In the genomic region with DNA sequence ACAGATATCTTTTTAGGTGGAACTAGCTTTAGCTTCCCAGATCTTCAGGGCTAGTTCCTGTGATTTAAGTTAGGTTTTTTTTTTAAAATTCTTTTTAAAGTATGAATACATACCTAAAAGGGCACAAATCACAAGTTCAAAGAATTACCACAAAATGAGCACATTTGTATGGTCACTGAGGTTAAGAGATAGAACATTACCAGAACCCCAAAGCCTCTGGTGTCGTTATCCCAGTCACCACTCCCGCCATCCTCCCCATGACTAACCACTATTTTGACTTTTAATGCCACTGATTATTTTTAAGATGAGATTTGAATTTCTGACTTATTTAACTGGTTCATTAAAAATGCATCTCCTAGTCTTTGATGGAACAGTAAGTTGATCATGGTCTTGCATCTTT, we compare ENCODE assay signal across 17 cellular contexts. TPM values are rescaled to one million over a fixed set of nuclear protein-coding genes. Genes with fewer than 3 reads are reported as not detected.
DNase-seq lines count a peak whose midpoint lies in the region; ATAC-seq and TF ChIP-seq lines count a peak whose summit lies in the region.
"Had no signal": no experiment of that assay in that cellular context is flagged by ENCODE, and none has a peak within 500 bp of the region (broad histone marks: within the 10 kb centered on the region; RNA-seq: fewer than 3 reads in every experiment).

No MANE protein-coding gene starts in this region.

- no peak overlapping the region for H3K27ac ChIP-seq in CD4-positive, alpha-beta T cell (ENCODE audit: low read depth, low read length)
- no peak overlapping the region for H3K27ac ChIP-seq in GM23248
- H3K27ac ChIP-seq: adrenal gland had no signal

- peaks cover 99% of the 10 kb centered on the region for H3K79me2 ChIP-seq in GM23248 (ENCODE audit: insufficient read depth)

- peak overlapping the region; percentile 99 for H3K27ac Mint-ChIP-seq in CD4-positive, alpha-beta T cell
- H3K27ac Mint-ChIP-seq in activated naive CD8-positive, alpha-beta T cell = peak overlapping the region; percentile 84
- H3K27ac Mint-ChIP-seq in nephron = no peak overlapping the region

- H3K9me2 ChIP-seq in GM23248 (ENCODE audit: insufficient read depth) = no peaks in the 10 kb centered on the region

- no peaks in the 10 kb centered on the region for H3K9me3 Mint-ChIP-seq in CD4-positive, alpha-beta T cell
- no peaks in the 10 kb centered on the region for H3K9me3 Mint-ChIP-seq in activated naive CD8-positive, alpha-beta T cell (ENCODE audit: low read depth)
- peaks cover 8% of the 10 kb centered on the region for H3K9me3 Mint-ChIP-seq in nephron
- H3K9me3 Mint-ChIP-seq: neural crest cell had no signal

- no peaks in the 10 kb centered on the region for H3K27me3 ChIP-seq in CD4-positive, alpha-beta T cell (ENCODE audit: control insufficient read depth, insufficient read depth, low read length)
- H3K27me3 ChIP-seq in GM23248 (replicated peaks; ENCODE audit: insufficient read depth) = no peaks in the 10 kb centered on the region
- H3K27me3 ChIP-seq: adrenal gland, gastroesophageal sphincter had no signal

- H4K20me1 ChIP-seq in GM23248 (ENCODE audit: insufficient read depth) = peaks cover 54% of the 10 kb centered on the region

- no peak for DNase-seq in CD4-positive, alpha-beta T cell
- DNase-seq in GM23248 (no peak), NCI-H1930 (lab: John Stamatoyannopoulos, UW) (no peak)
- DNase-seq: adrenal gland; C1 segment of cervical spinal cord; EL; NCI-H446 treated with DMSO at 0.1 percent for 48 hours; stimulated activated CD4-positive, alpha-beta T cell treated with anti-CD3 and anti-CD28 coated beads, Interleukin-4, amount 100 ng/mL, for 24 hours; trophoblast cell had no signal

- H3K4me3 Mint-ChIP-seq in CD4-positive, alpha-beta T cell = peak overlapping the region; percentile 68
- H3K4me3 Mint-ChIP-seq in activated naive CD8-positive, alpha-beta T cell = peak overlapping the region; percentile 95
- H3K4me3 Mint-ChIP-seq in nephron = peak overlapping the region in 2 of 3 experiments; percentile 21 to 53
- H3K4me3 Mint-ChIP-seq: neural crest cell had no signal

- no peak for TF ChIP-seq CTCF in CD4-positive, alpha-beta T cell (IDR thresholded peaks at IDR 0.05)
- TF ChIP-seq CTCF in nephron (IDR thresholded peaks at IDR 0.05; ENCODE audit: unreplicated experiment in 3 of 3) = no peak

- peak overlapping the region; percentile 98 for H3K4me3 ChIP-seq in GM23248
- H3K4me3 ChIP-seq: adrenal gland, gastroesophageal sphincter had no signal

- no peaks in the 10 kb centered on the region for H3K9me3 ChIP-seq in CD4-positive, alpha-beta T cell (ENCODE audit: control insufficient read depth, low read length)
- H3K9me3 ChIP-seq in GM23248 (ENCODE audit: low read depth) = no peaks in the 10 kb centered on the region
- H3K9me3 ChIP-seq: adrenal gland, gastroesophageal sphincter had no signal

- peaks cover 33% of the 10 kb centered on the region for H3K36me3 ChIP-seq in GM23248 (ENCODE audit: low read depth)

- CTCF ChIA-PET in CD4-positive, alpha-beta T cell (lab: Charles Lee) = interaction anchor here (1.4 kb wide), 1 partner anchor 11 kb away, joined by 3 read pairs; no protein-coding TSS in a partner anchor

- H3K4me1 ChIP-seq in GM23248 (ENCODE audit: insufficient read depth) = peaks cover 8% of the 10 kb centered on the region; the same call in 1 of the 2 replicates

- H3F3A ChIP-seq in GM23248 (ENCODE audit: insufficient read depth) = peaks cover 6% of the 10 kb centered on the region; the same call in 1 of the 2 replicates

- no peak overlapping the region for H3K9ac ChIP-seq in GM23248

- no peak for ATAC-seq in CD4-positive, alpha-beta T cell (ENCODE audit: poor library complexity)
- no peak for ATAC-seq in GM18505 (IDR thresholded peaks at IDR 0.05; ENCODE audit: unreplicated experiment)
- no peak for ATAC-seq in GM19023 (IDR thresholded peaks at IDR 0.05; ENCODE audit: unreplicated experiment)
- no peak for ATAC-seq in HG03439 (IDR thresholded peaks at IDR 0.05; ENCODE audit: unreplicated experiment)
- ATAC-seq: gastroesophageal sphincter, sciatic nerve had no signal

- in situ Hi-C loops in GM23248 (cut with MboI) = no loop called here

- POLR2A ChIA-PET in CD4-positive, alpha-beta T cell (lab: Charles Lee) = interaction anchor here (1.1 kb wide), 1 partner anchor 21 kb away, joined by 3 read pairs; no protein-coding TSS in a partner anchor

- no peak for TF ChIP-seq POLR2A in GM18505 (IDR thresholded peaks at IDR 0.05; ENCODE audit: borderline replicate concordance, extremely low read depth, insufficient read depth, insufficient read length)

- 93 to 98% methylated on average over 2 of the region's 2 CpGs for WGBS in GM23248 (ENCODE audit: low coverage in 1 of 2, low lambda C conversion rate in 2 of 2, missing lambda C conversion rate in 2 of 2), 2 experiments

- peaks cover 71% of the 10 kb centered on the region for H3K4me1 Mint-ChIP-seq in CD4-positive, alpha-beta T cell (ENCODE audit: low read depth)
- peaks cover 53% of the 10 kb centered on the region for H3K4me1 Mint-ChIP-seq in activated naive CD8-positive, alpha-beta T cell (ENCODE audit: low read depth)
- peaks cover 39% of the 10 kb centered on the region for H3K4me1 Mint-ChIP-seq in nephron

- H3K27me3 Mint-ChIP-seq in CD4-positive, alpha-beta T cell = no peaks in the 10 kb centered on the region
- no peaks in the 10 kb centered on the region for H3K27me3 Mint-ChIP-seq in activated naive CD8-positive, alpha-beta T cell
- no peaks in the 10 kb centered on the region for H3K27me3 Mint-ChIP-seq in nephron (ENCODE audit: low read depth)

- intact Hi-C loops in CD4-positive, alpha-beta T cell (cut with DNase I, micrococcal nuclease) = loop anchor here (5.0 to 10.0 kb wide), 5 partner anchors 37 to 405 kb away; partner anchors contain the start of gene ATRX (in 1 of the 2)

- peak overlapping the region; percentile 88 for H3K4me2 ChIP-seq in GM23248 (ENCODE audit: unreplicated experiment)

- H2AFZ ChIP-seq in GM23248 = no peak overlapping the region

- H3K36me3 Mint-ChIP-seq in CD4-positive, alpha-beta T cell (ENCODE audit: low read depth) = peaks cover 81% of the 10 kb centered on the region
- H3K36me3 Mint-ChIP-seq in activated naive CD8-positive, alpha-beta T cell = peaks cover 17% of the 10 kb centered on the region
- H3K36me3 Mint-ChIP-seq in nephron (ENCODE audit: low read depth) = peaks cover 30% of the 10 kb centered on the region

RNA-seq across cellular contexts. Expression of gene PGK1, which starts 5.4 kb away (rescaled TPM):
- 100 to 1,000 TPM; 267 to 281 TPM for total RNA-seq in CD4-positive, alpha-beta T cell
- 644 and 818 TPM in 2 replicates for total RNA-seq in GM23248 (2014; rRNA removed; shearing (Covaris generic))
- 749 and 768 TPM in 2 replicates for polyA plus RNA-seq in GM23248 (2016; fragmentation: Nextera tagmentation; extraction: Ambion mirVana)

RNA-seq across cellular contexts. Expression of gene TAF9B, which starts 30.0 kb away (rescaled TPM):
- 10 to 100 TPM in 1 of 2 experiments, 1 to 10 TPM in 1; 9.6 to 10.3 TPM for total RNA-seq in CD4-positive, alpha-beta T cell
- 9.2 and 12.4 TPM in 2 replicates for total RNA-seq in GM23248 (2014; rRNA removed; shearing (Covaris generic))
- 11.3 and 12.2 TPM in 2 replicates for polyA plus RNA-seq in GM23248 (2016; fragmentation: Nextera tagmentation; extraction: Ambion mirVana)

Comparison
In these comparisons a context has a peak if more than half of its experiments do, and no peak if none do; other contexts are left out.
1. H3K27ac Mint-ChIP-seq: peak in CD4-positive, alpha-beta T cell (single experiment) and activated naive CD8-positive, alpha-beta T cell (single experiment); none in nephron (0 of 3).
2. H3K4me3 Mint-ChIP-seq: peak in every context shown above with its lines; median percentile 95 in activated naive CD8-positive, alpha-beta T cell; 68 in CD4-positive, alpha-beta T cell; 37 in nephron.